Comparison of ENCODE assay signal across 9 cellular contexts in the genomic region with DNA sequence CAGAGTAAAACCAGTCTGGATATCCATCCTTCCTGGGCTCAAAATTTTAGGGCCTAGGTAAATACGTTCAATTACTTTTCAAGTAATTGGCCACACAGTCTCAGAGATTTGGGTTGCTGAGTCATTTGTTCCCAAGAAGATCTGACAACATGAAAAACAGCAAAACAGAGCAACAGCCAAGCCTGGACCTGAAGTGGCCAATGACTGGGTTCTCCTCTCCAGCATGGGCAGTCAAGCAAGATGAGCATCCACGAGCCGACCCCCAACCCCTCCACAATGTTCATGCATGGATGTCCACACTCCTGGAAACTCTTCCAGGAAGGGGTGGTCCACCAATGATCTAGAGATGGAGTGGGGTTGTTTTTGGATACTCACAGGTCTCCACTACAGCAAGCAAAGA.
DNase-seq lines count a peak whose midpoint lies in the region; ATAC-seq, FAIRE-seq and TF ChIP-seq lines count a peak whose summit lies in the region.
"Had no signal": no experiment of that assay in that cellular context is flagged by ENCODE, and none has a peak within 500 bp of the region (broad histone marks: within the 10 kb centered on the region; RNA-seq: fewer than 3 reads in every experiment).

No MANE protein-coding gene starts in this region.

- H3K27me3 Mint-ChIP-seq in CD14-positive monocyte (ENCODE audit: low read depth in 3 of 3): peaks cover 0 to 5% (median 3%) of the 10 kb centered on the region in 3 donors
- H3K27me3 Mint-ChIP-seq in effector memory CD8-positive, alpha-beta T cell: no peaks in the 10 kb centered on the region
- H3K27me3 Mint-ChIP-seq in osteocyte (ENCODE audit: unreplicated experiment): no peaks in the 10 kb centered on the region

- H3K9me3 Mint-ChIP-seq in CD14-positive monocyte: no peaks in the 10 kb centered on the region
- H3K9me3 Mint-ChIP-seq in effector memory CD8-positive, alpha-beta T cell: peaks cover 0 to 2% of the 10 kb centered on the region in 2 donors
- no peaks in the 10 kb centered on the region for H3K9me3 Mint-ChIP-seq in osteocyte (ENCODE audit: unreplicated experiment)

- no peak overlapping the region for H3K4me3 ChIP-seq in H7 (ENCODE audit: insufficient read depth, low read depth, low read length)

- DNase-seq in CD14-positive monocyte (ENCODE audit: low spot score): no peak
- peak; percentile 35 for DNase-seq in RCC 7860 (ENCODE audit: low spot score)
- DNase-seq in effector memory CD8-positive, alpha-beta T cell: no peak
- no peak for DNase-seq in osteocyte (ENCODE audit: extremely low spot score, unreplicated experiment)
- no peak for DNase-seq in H7
- no peak for DNase-seq in NCI-H524 treated with DMSO at 0.1 percent for 48 hours (lab: John Stamatoyannopoulos, UW)
- DNase-seq: GDM1 had no signal

- no peaks in the 10 kb centered on the region for H3K27me3 ChIP-seq in H7 (ENCODE audit: control insufficient read depth, insufficient read depth, low read length)

- TF ChIP-seq CTCF in CD14-positive monocyte (IDR thresholded peaks at IDR 0.05) (no peak), osteocyte (IDR thresholded peaks at IDR 0.05) (no peak)

- ATAC-seq in effector memory CD8-positive, alpha-beta T cell (replicated peaks): no peak
- ATAC-seq in GM19023 (IDR thresholded peaks at IDR 0.05; ENCODE audit: unreplicated experiment) (no peak), GM19455 (IDR thresholded peaks at IDR 0.05; ENCODE audit: unreplicated experiment) (no peak)

- FAIRE-seq in RCC 7860 (lab: Jason Lieb, UNC): no peak

- peak overlapping the region; percentile 96 to 99 (median 99) for H3K27ac Mint-ChIP-seq in CD14-positive monocyte
- peak overlapping the region; percentile 99 to 100 for H3K27ac Mint-ChIP-seq in effector memory CD8-positive, alpha-beta T cell
- H3K27ac Mint-ChIP-seq in osteocyte (ENCODE audit: unreplicated experiment): peak overlapping the region; percentile 28

- H3K36me3 Mint-ChIP-seq in CD14-positive monocyte (peaks cover 29 to 43% of the 10 kb centered on the region in 2 donors), osteocyte (ENCODE audit: unreplicated experiment) (no peaks in the 10 kb centered on the region)
- peaks cover 31% of the 10 kb centered on the region for H3K36me3 Mint-ChIP-seq in effector memory CD8-positive, alpha-beta T cell (ENCODE audit: insufficient read depth)

- no peaks in the 10 kb centered on the region for H3K36me3 ChIP-seq in H7 (replicated peaks; ENCODE audit: control insufficient read depth, insufficient read depth, low read length)

- peak overlapping the region; percentile 46 to 72 for H3K4me3 Mint-ChIP-seq in CD14-positive monocyte
- H3K4me3 Mint-ChIP-seq in effector memory CD8-positive, alpha-beta T cell: peak overlapping the region; percentile 80 to 85
- no peak overlapping the region for H3K4me3 Mint-ChIP-seq in osteocyte (ENCODE audit: unreplicated experiment)

- intact Hi-C loops in CD14-positive monocyte (cut with micrococcal nuclease): loop anchor here (5.0 to 10.0 kb wide), 2 partner anchors 138 to 140 kb away; no protein-coding TSS in a partner anchor

- peaks cover 83% of the 10 kb centered on the region for H3K4me1 Mint-ChIP-seq in CD14-positive monocyte
- H3K4me1 Mint-ChIP-seq in effector memory CD8-positive, alpha-beta T cell (ENCODE audit: low read depth in 2 of 2): peaks cover 63 to 65% of the 10 kb centered on the region in 2 donors
- peaks cover 48% of the 10 kb centered on the region for H3K4me1 Mint-ChIP-seq in osteocyte (ENCODE audit: unreplicated experiment)

Comparison
In these comparisons a context has a peak if more than half of its experiments do, and no peak if none do; other contexts are left out.
1. H3K27ac Mint-ChIP-seq: peak in every context shown above with its lines; median percentile 100 in effector memory CD8-positive, alpha-beta T cell; 99 in CD14-positive monocyte; 28 in osteocyte.